In the genomic region with DNA sequence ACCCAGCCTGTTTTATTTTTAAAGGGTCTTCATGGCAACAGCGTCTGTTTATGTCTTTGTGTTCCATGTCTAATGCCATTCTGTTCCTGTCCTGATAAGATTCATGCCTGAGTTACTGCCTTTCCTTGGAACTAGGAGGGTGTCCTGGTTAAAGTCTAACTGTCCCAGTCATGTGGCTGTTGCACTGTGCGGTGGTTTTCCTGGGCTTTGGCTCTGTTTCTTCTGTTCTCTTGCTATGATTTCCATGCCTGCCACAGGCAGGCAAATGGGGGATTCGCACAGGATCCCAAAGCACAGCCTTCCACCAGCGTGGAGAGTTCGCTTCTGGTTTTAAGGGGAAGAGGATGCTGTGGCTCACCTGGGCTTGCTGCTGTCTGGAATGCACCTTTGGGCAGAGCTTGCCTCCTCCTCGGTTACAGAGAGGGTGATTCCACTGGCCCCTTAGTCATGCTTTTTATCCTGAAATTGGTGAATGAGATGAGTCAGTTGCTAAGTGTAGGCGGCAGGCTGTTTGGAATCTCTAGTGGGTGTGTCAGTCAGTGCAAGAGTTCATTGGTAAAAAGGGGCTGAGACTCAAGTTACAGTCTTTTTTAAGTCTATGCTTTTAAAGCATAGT, we compare ENCODE assay signal across 1 cellular context.
TF ChIP-seq lines count a peak whose summit lies in the region.

No MANE protein-coding gene starts in this region.

TF ChIP-seq in WTC11, 78 proteins besides CTCF, POLR2A, EP300 and RAD21 (continued from another document):
- no peak for TF ChIP-seq ZNF425 (CRISPR knock-in tag; conservative IDR thresholded peaks at IDR 0.05)
- no peak for TF ChIP-seq CBFB (CRISPR knock-in tag; IDR thresholded peaks at IDR 0.05; ENCODE audit: low read depth)
- no peak for TF ChIP-seq NFE2L1 (CRISPR knock-in tag; IDR thresholded peaks at IDR 0.05)
